In the genomic region with DNA sequence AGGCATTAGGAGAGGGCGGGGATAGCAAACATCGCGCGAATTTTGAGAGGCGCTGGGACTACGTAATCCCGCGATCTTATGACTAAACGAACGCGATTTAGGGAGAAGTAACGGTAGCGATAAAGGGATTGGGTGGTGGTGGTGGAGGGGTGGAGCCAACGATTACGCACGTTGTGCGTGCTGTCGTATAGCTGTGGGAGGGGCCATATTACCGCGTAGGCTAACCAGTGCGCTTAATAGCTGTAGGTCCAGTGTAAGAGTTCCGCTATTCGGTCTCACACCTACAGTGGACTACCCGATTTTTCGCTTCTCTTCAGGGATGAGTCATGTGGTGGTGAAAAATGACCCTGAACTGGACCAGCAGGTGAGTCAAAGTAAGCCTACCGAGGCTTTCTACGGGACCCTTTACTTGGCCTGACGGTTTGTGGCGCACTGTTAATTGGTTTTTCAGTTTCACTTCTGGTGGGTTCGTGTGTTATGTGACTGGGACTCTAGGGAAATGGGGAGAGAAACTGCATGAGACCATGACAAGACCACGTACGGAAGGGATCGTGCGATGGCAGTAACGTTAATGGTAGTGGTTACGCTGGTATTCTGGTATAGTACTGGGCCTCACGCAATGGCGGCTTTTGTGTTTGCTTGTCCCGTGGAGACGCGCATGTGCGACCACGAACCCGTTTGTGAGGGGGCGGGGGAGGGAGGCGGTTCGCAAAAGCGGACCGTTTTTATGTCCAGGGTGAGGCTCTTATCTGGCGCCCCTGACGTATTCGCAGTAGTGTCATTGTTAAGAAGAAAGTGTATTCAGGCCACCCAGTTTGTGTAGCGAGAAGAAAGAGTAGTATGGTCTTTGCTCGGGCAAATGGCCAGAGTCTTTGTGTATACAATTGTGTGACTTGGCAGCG, we compare ENCODE assay signal across 9 cellular contexts. TPM values are rescaled to one million over a fixed set of nuclear protein-coding genes. Genes with fewer than 3 reads are reported as not detected.
DNase-seq lines count a peak whose midpoint lies in the region; ATAC-seq and TF ChIP-seq lines count a peak whose summit lies in the region.
"Had no signal": no experiment of that assay in that cellular context is flagged by ENCODE, and none has a peak within 500 bp of the region (broad histone marks: within the 10 kb centered on the region; RNA-seq: fewer than 3 reads in every experiment).

TSS of gene DDX3Y (plus strand) at position 251 of the 902 bp plus-strand sequence. CDS start at position 320, 69 bp downstream.

- H3K27me3 ChIP-seq in heart right ventricle, result no peaks in the 10 kb centered on the region

- peaks cover 26% of the 10 kb centered on the region for H3K36me3 Mint-ChIP-seq in activated CD4-positive, alpha-beta memory T cell treated with anti-CD3 and anti-CD28 coated beads, Interleukin-2, amount 10 ng/mL, durations not matched to agents 7 days and 5 days (ENCODE audit: low read depth)

- intact Hi-C loops in heart right ventricle (cut with DNase I), result loop anchor here in 1 of 10 donors (5.0 kb wide), 1 partner anchor 572 kb away; no protein-coding TSS in a partner anchor

- peak within 1 kb of the TSS; percentile 93 for H3K27ac ChIP-seq in KOPT-K1 (ENCODE audit: low read depth, low read length, poor library complexity, severe bottlenecking)
- H3K27ac ChIP-seq in heart right ventricle, result peak within 1 kb of the TSS in 7 of 10 donors; percentile 91 to 98 (median 98)

- H3K9me3 ChIP-seq in KOPT-K1 (ENCODE audit: insufficient read depth, low read length, poor library complexity, severe bottlenecking), result peaks cover 9% of the 10 kb centered on the region
- H3K9me3 ChIP-seq in heart right ventricle, result no peaks in the 10 kb centered on the region

- no peaks in the 10 kb centered on the region for H3K27me3 Mint-ChIP-seq in activated CD4-positive, alpha-beta memory T cell treated with anti-CD3 and anti-CD28 coated beads, Interleukin-2, amount 10 ng/mL, durations not matched to agents 7 days and 5 days

- H3K36me3 ChIP-seq in KOPT-K1 (ENCODE audit: insufficient read depth, low read length) (peaks cover 24% of the 10 kb centered on the region), heart right ventricle (peaks cover 0 to 14% (median 0%) of the 10 kb centered on the region in 9 donors)

- ATAC-seq in GM19043 (IDR thresholded peaks at IDR 0.05; ENCODE audit: low read depth, unreplicated experiment) (peak; percentile 82), heart right ventricle (peak in 5 of 8 donors; percentile 98 to 99 (median 99))
- ATAC-seq: Panc1 had no signal

- CTCF ChIA-PET in activated CD4-positive, alpha-beta memory T cell treated with anti-CD3 and anti-CD28 coated beads, Interleukin-2, amount 10 ng/mL, durations not matched to agents 7 days and 5 days (lab: Charles Lee), result no interaction called here
- CTCF ChIA-PET in HEK293T (lab: Yijun Ruan, JAX), result no interaction called here

- DNase-seq in activated CD4-positive, alpha-beta memory T cell treated with anti-CD3 and anti-CD28 coated beads, Interleukin-2, amount 10 ng/mL, durations not matched to agents 7 days and 5 days, result peak; percentile 88
- DNase-seq in heart right ventricle (peak; percentile 77 to 91), HEK293T (ENCODE audit: extremely low spot score) (no peak), NCI-H2227 treated with DMSO at 0.1 percent for 48 hours (lab: John Stamatoyannopoulos, UW) (no peak), NCI-H1436 treated with DMSO at 0.1 percent for 48 hours (lab: John Stamatoyannopoulos, UW) (no peak)
- DNase-seq in stimulated activated CD4-positive, alpha-beta T cell treated with anti-CD3 and anti-CD28 coated beads, Interleukin-2, amount 100 ng/mL, for 24 hours, result peak; percentile 78 to 81

- H3K4me1 ChIP-seq in heart right ventricle, result peaks cover 0 to 35% (median 5%) of the 10 kb centered on the region in 9 donors

- TF ChIP-seq CTCF in heart right ventricle (IDR thresholded peaks at IDR 0.05), result no peak

- H3K27ac Mint-ChIP-seq in activated CD4-positive, alpha-beta memory T cell treated with anti-CD3 and anti-CD28 coated beads, Interleukin-2, amount 10 ng/mL, durations not matched to agents 7 days and 5 days, result peak within 1 kb of the TSS; percentile 99

- H3K4me3 Mint-ChIP-seq in activated CD4-positive, alpha-beta memory T cell treated with anti-CD3 and anti-CD28 coated beads, Interleukin-2, amount 10 ng/mL, durations not matched to agents 7 days and 5 days, result peak within 1 kb of the TSS; percentile 93

- H3K4me3 ChIP-seq in heart right ventricle, result peak within 1 kb of the TSS in 8 of 10 donors; percentile 13 to 89 (median 77)

- no peaks in the 10 kb centered on the region for H3K9me3 Mint-ChIP-seq in activated CD4-positive, alpha-beta memory T cell treated with anti-CD3 and anti-CD28 coated beads, Interleukin-2, amount 10 ng/mL, durations not matched to agents 7 days and 5 days

- POLR2A ChIA-PET in activated CD4-positive, alpha-beta memory T cell treated with anti-CD3 and anti-CD28 coated beads, Interleukin-2, amount 10 ng/mL, durations not matched to agents 7 days and 5 days (lab: Charles Lee), result interaction anchor here (1.0 kb wide), 1 partner anchor 243 kb away, joined by 4 read pairs; no protein-coding TSS in a partner anchor
- POLR2A ChIA-PET in HEK293T (lab: Yijun Ruan, JAX), result no interaction called here

- 0 to 1% methylated on average over 55 of the region's 55 CpGs for WGBS in heart right ventricle, 2 donors

- peaks cover 25% of the 10 kb centered on the region for H3K4me1 Mint-ChIP-seq in activated CD4-positive, alpha-beta memory T cell treated with anti-CD3 and anti-CD28 coated beads, Interleukin-2, amount 10 ng/mL, durations not matched to agents 7 days and 5 days

TF ChIP-seq in HEK293T, 16 proteins besides CTCF, POLR2A, EP300 and RAD21:
- TF ChIP-seq TARDBP (IDR thresholded peaks at IDR 0.05) (no peak), SUZ12 (IDR thresholded peaks at IDR 0.05) (no peak), ARNT (IDR thresholded peaks at IDR 0.05) (no peak)

RNA-seq across cellular contexts. Expression of gene DDX3Y, which starts in this region (rescaled TPM):
- 100 to 1,000 TPM in 1 of 2 experiments, 10 to 100 TPM in 1; 97.1 to 102 TPM for total RNA-seq in activated CD4-positive, alpha-beta memory T cell treated with anti-CD3 and anti-CD28 coated beads, Interleukin-2, amount 10 ng/mL, durations not matched to agents 7 days and 5 days
- 10 to 100 TPM in 7 of 10 donors, under 1 TPM in 1, not detected in 2; 0.05 to 50.1 (median 39.9) TPM for total RNA-seq in heart right ventricle
- polyA plus RNA-seq in heart right ventricle, result 10 to 100 TPM; 14.1 to 26.6 TPM

Comparison
In these comparisons a context has a peak if more than half of its experiments do, and no peak if none do; other contexts are left out.
1. DNase-seq: peak in activated CD4-positive, alpha-beta memory T cell treated with anti-CD3 and anti-CD28 coated beads, Interleukin-2, amount 10 ng/mL, durations not matched to agents 7 days and 5 days (single experiment), heart right ventricle (2 of 2) and stimulated activated CD4-positive, alpha-beta T cell treated with anti-CD3 and anti-CD28 coated beads, Interleukin-2, amount 100 ng/mL, for 24 hours (2 of 2); none in HEK293T (single experiment), NCI-H2227 treated with DMSO at 0.1 percent for 48 hours (single experiment) and NCI-H1436 treated with DMSO at 0.1 percent for 48 hours (single experiment).